ENCODE assay signal across 25 cellular contexts in genomic region chr12:7026854-7027253, GRCh38. TPM values are rescaled to one million over a fixed set of nuclear protein-coding genes. Genes with fewer than 3 reads are reported as not detected.
"Had no signal": no experiment of that assay in that cellular context is flagged by ENCODE, and none has a peak within 500 bp of the region (broad histone marks: within the 10 kb centered on the region; RNA-seq: fewer than 3 reads in every experiment).

No MANE protein-coding gene starts in this region.

- H3K9me3 ChIP-seq: esophagus squamous epithelium, gastrocnemius medialis, heart right ventricle, left lung, lower lobe of right lung had no signal

- H3K36me3 ChIP-seq: esophagus squamous epithelium, gastrocnemius medialis, heart right ventricle, left lung, lower lobe of right lung had no signal

- H3K27me3 ChIP-seq: dorsolateral prefrontal cortex, esophagus squamous epithelium, gastrocnemius medialis, heart right ventricle, left lung had no signal

- DNase-seq: dermis blood vessel endothelial cell; dorsolateral prefrontal cortex; effector CD4-positive, alpha-beta T cell; effector memory CD4-positive, alpha-beta T cell; esophagus squamous epithelium; foreskin fibroblast; foreskin melanocyte; gastrocnemius medialis; glutamatergic neuron; head of caudate nucleus; heart right ventricle; hippocampal formation; left cardiac atrium; left lung; left ventricle myocardium superior; lower lobe of right lung; mesendoderm; midbrain; naive thymus-derived CD4-positive, alpha-beta T cell had no signal

- H3K4me1 ChIP-seq: esophagus squamous epithelium, gastrocnemius medialis, heart right ventricle, left lung, lower lobe of right lung had no signal

- FAIRE-seq: colon, endothelial cell of umbilical vein, islet of Langerhans, keratinocyte had no signal

- H3K27ac ChIP-seq: coronary artery, dorsolateral prefrontal cortex, esophagus squamous epithelium, gastrocnemius medialis, heart right ventricle, left lung, lower lobe of right lung had no signal

- H3K4me3 ChIP-seq: coronary artery, dorsolateral prefrontal cortex, esophagus squamous epithelium, gastrocnemius medialis, heart right ventricle, left lung, lower lobe of right lung had no signal

- ATAC-seq: esophagus mucosa; gastrocnemius medialis; heart right ventricle; left cardiac atrium; left lung; left ventricle myocardium superior; lower lobe of right lung; naive thymus-derived CD4-positive, alpha-beta T cell had no signal

RNA-seq across cellular contexts. Expression of gene C1S, which starts 33.7 kb away (rescaled TPM):
- polyA plus RNA-seq: naive thymus-derived CD4-positive, alpha-beta T cell had no signal
